In genomic region chr4:83013931-83014330, GRCh38 we compare ENCODE assay signal across 10 cellular contexts. TPM values are rescaled to one million over a fixed set of nuclear protein-coding genes. Genes with fewer than 3 reads are reported as not detected.
DNase-seq lines count a peak whose midpoint lies in the region; ATAC-seq and TF ChIP-seq lines count a peak whose summit lies in the region.
"Had no signal": no experiment of that assay in that cellular context is flagged by ENCODE, and none has a peak within 500 bp of the region (broad histone marks: within the 10 kb centered on the region; RNA-seq: fewer than 3 reads in every experiment).

No MANE protein-coding gene starts in this region.

- no peaks in the 10 kb centered on the region for H3K9me2 ChIP-seq in neural cell (ENCODE audit: insufficient read depth, low read length)

- peaks cover 7% of the 10 kb centered on the region for H3K79me2 ChIP-seq in neural cell (replicated peaks; ENCODE audit: insufficient read depth, low read length)

- no peak for TF ChIP-seq CTCF in CD4-positive, alpha-beta T cell (IDR thresholded peaks at IDR 0.05)
- no peak for TF ChIP-seq CTCF in brain microvascular endothelial cell (IDR thresholded peaks at IDR 0.05; ENCODE audit: low read depth, low read length, missing control alignments)
- no peak for TF ChIP-seq CTCF in neural cell (IDR thresholded peaks at IDR 0.05; ENCODE audit: poor library complexity, severe bottlenecking)

- no peaks in the 10 kb centered on the region for H3K9me3 ChIP-seq in CD4-positive, alpha-beta T cell (ENCODE audit: control insufficient read depth, low read length)
- no peaks in the 10 kb centered on the region for H3K9me3 ChIP-seq in neural cell (ENCODE audit: low read length)

- no peaks in the 10 kb centered on the region for H4K20me1 ChIP-seq in neural cell (ENCODE audit: insufficient read depth)

- TF ChIP-seq POLR2A in GM18505 (IDR thresholded peaks at IDR 0.05; ENCODE audit: borderline replicate concordance, extremely low read depth, insufficient read depth, insufficient read length): no peak

- no peak for DNase-seq in CD4-positive, alpha-beta T cell
- peak; percentile 16 for DNase-seq in KBM-7
- DNase-seq in brain microvascular endothelial cell: no peak
- DNase-seq in epidermal melanocyte (ENCODE audit: insufficient read length, low spot score): no peak
- no peak for DNase-seq in AG08395 (ENCODE audit: low spot score)
- DNase-seq: activated CD4-positive, alpha-beta T cell treated with anti-CD3 and anti-CD28 coated beads for 1 hour; stimulated activated CD4-positive, alpha-beta T cell treated with anti-CD3 and anti-CD28 coated beads, Interleukin-1b, Interleukin-23, amount 100 ng/mL, for 48 hours had no signal

- in situ Hi-C loops in KBM-7 (cut with MboI; ENCODE audit: low pct_unique_long_range_greater_than_20kb, low sequenced_read_pairs): no loop called here
- in situ Hi-C loops in brain microvascular endothelial cell (cut with HindIII; ENCODE audit: low pct_ligation_motif_present, low sequenced_read_pairs): no loop called here

- no peak for ATAC-seq in CD4-positive, alpha-beta T cell (ENCODE audit: poor library complexity)
- ATAC-seq in GM18505 (IDR thresholded peaks at IDR 0.05; ENCODE audit: unreplicated experiment): no peak
- no peak for ATAC-seq in GM19395 (IDR thresholded peaks at IDR 0.05; ENCODE audit: unreplicated experiment)

- H3K27ac Mint-ChIP-seq in CD4-positive, alpha-beta T cell: peak overlapping the region; percentile 91

- peaks cover 14% of the 10 kb centered on the region for H3F3A ChIP-seq in neural cell (ENCODE audit: insufficient read depth, low read length, poor library complexity, severe bottlenecking)

- peak overlapping the region; percentile 97 for H3K4me3 Mint-ChIP-seq in CD4-positive, alpha-beta T cell

- H2AFZ ChIP-seq in neural cell (ENCODE audit: low read depth, low read length): no peak overlapping the region

- H3K27me3 Mint-ChIP-seq in CD4-positive, alpha-beta T cell: no peaks in the 10 kb centered on the region

- H3K9ac ChIP-seq in neural cell (ENCODE audit: low read length): no peak overlapping the region

- no peak for TF ChIP-seq EP300 in neural cell (conservative IDR thresholded peaks at IDR 0.05; ENCODE audit: poor library complexity, severe bottlenecking)

- peaks cover 49% of the 10 kb centered on the region for H3K4me1 Mint-ChIP-seq in CD4-positive, alpha-beta T cell (ENCODE audit: low read depth)

- H3K9me3 Mint-ChIP-seq in CD4-positive, alpha-beta T cell: no peaks in the 10 kb centered on the region

- CTCF ChIA-PET in CD4-positive, alpha-beta T cell (lab: Charles Lee): interaction anchor here (1.2 to 1.3 kb wide), 2 partner anchors 24 to 247 kb away, joined by 3 read pairs; no protein-coding TSS in a partner anchor

- H3K4me2 ChIP-seq in neural cell (ENCODE audit: low read length): no peak overlapping the region

- no peak for TF ChIP-seq RAD21 in neural cell (conservative IDR thresholded peaks at IDR 0.05)

- intact Hi-C loops in CD4-positive, alpha-beta T cell (cut with DNase I, micrococcal nuclease): loop anchor here (1.0 to 10.0 kb wide), 8 partner anchors 17 to 642 kb away; partner anchors contain the start of genes HNRNPD (in 2 of the 2), ABRAXAS1 (in 1 of the 2), COQ2 (in 1 of the 2) and HELQ (in 1 of the 2)

- no peaks in the 10 kb centered on the region for H3K27me3 ChIP-seq in CD4-positive, alpha-beta T cell (ENCODE audit: control insufficient read depth, insufficient read depth, low read length)
- no peaks in the 10 kb centered on the region for H3K27me3 ChIP-seq in brain microvascular endothelial cell (replicated peaks)
- no peaks in the 10 kb centered on the region for H3K27me3 ChIP-seq in neural cell (ENCODE audit: insufficient read depth, low read depth, low read length)

- H3K27ac ChIP-seq in CD4-positive, alpha-beta T cell (ENCODE audit: low read depth, low read length): no peak overlapping the region
- H3K27ac ChIP-seq in brain microvascular endothelial cell (peak overlapping the region; percentile 74), neural cell (ENCODE audit: low read length) (peak overlapping the region; percentile 75)

- peaks cover 13% of the 10 kb centered on the region for H3K36me3 Mint-ChIP-seq in CD4-positive, alpha-beta T cell (ENCODE audit: low read depth)

- H3K36me3 ChIP-seq in brain microvascular endothelial cell (replicated peaks) (no peaks in the 10 kb centered on the region), neural cell (ENCODE audit: insufficient read depth, low read length) (no peaks in the 10 kb centered on the region)

- POLR2A ChIA-PET in CD4-positive, alpha-beta T cell (lab: Charles Lee): interaction anchor here (0.9 to 5.5 kb wide), 7 partner anchors 23 to 640 kb away, joined by 3 to 156 read pairs (median 7); partner anchors contain the start of genes COPS4, COQ2, HNRNPD and HNRNPDL

- no peak overlapping the region for H3K4me3 ChIP-seq in brain microvascular endothelial cell (ENCODE audit: low read depth, low read length)
- peak overlapping the region; percentile 91 for H3K4me3 ChIP-seq in neural cell (ENCODE audit: low read length)

TF ChIP-seq in neural cell, 6 proteins besides CTCF, POLR2A, EP300 and RAD21:
- TF ChIP-seq POLR2AphosphoS5 (IDR thresholded peaks at IDR 0.05) (no peak), REST (IDR thresholded peaks at IDR 0.05; ENCODE audit: borderline replicate concordance) (no peak), SMC3 (conservative IDR thresholded peaks at IDR 0.05; ENCODE audit: poor library complexity) (no peak), MXI1 (conservative IDR thresholded peaks at IDR 0.05; ENCODE audit: poor library complexity, severe bottlenecking) (no peak), EZH2 (IDR thresholded peaks at IDR 0.05; ENCODE audit: borderline replicate concordance, insufficient read depth, low read length, poor library complexity, severe bottlenecking) (no peak), TAF1 (IDR thresholded peaks at IDR 0.05; ENCODE audit: low read depth) (no peak)

RNA-seq across cellular contexts. Expression of gene LIN54, which starts 3.3 kb away (rescaled TPM):
- total RNA-seq in CD4-positive, alpha-beta T cell: 10 to 100 TPM; 11.0 to 12.1 TPM
- polyA plus RNA-seq in neural cell: 7.3 and 9.1 TPM in 2 replicates
- 34.3 and 35.1 TPM in 2 replicates for polyA minus RNA-seq in neural cell

RNA-seq across cellular contexts. Expression of gene COPS4, which starts 21.1 kb away (rescaled TPM):
- 10 to 100 TPM; 26.0 to 27.6 TPM for total RNA-seq in CD4-positive, alpha-beta T cell
- 77.7 and 80.8 TPM in 2 replicates for polyA plus RNA-seq in neural cell
- polyA minus RNA-seq in neural cell: 125 and 130 TPM in 2 replicates
